13 cellular contexts compared by ENCODE assay signal in the genomic region with DNA sequence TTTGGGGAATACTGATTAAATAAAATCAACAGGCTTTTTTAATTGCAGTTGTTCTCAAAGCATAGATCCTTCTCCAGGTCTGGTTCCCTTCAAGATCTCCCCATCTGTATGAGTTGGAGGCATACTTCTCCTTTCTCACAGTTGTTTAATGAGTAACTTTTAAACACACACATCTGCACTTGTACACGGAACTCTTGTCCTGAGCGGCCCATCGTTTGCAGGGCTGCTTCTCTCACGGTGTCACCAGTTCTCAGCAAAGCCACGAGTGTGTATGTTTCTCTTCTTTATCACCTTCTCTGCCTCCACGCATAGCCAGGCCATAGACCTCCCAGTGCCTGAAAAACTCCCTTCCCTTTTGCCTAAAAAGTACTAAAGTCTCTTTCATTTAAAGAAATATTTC.
DNase-seq lines count a peak whose midpoint lies in the region; ATAC-seq and TF ChIP-seq lines count a peak whose summit lies in the region.
"Had no signal": no experiment of that assay in that cellular context is flagged by ENCODE, and none has a peak within 500 bp of the region (broad histone marks: within the 10 kb centered on the region; RNA-seq: fewer than 3 reads in every experiment).

No MANE protein-coding gene starts in this region.

- H3K36me3 ChIP-seq in mucosa of descending colon (ENCODE audit: low read depth) = no peaks in the 10 kb centered on the region

- in situ Hi-C loops in G401 (cut with HindIII; ENCODE audit: low sequenced_read_pairs) = no loop called here

- peak in 2 of 3 donors; percentile 44 to 58 for DNase-seq in mucosa of descending colon
- DNase-seq in SKM-1 (lab: John Stamatoyannopoulos, UW; ENCODE audit: unreplicated experiment) = no peak
- no peak for DNase-seq in CD1c-positive myeloid dendritic cell (ENCODE audit: extremely low spot score)
- no peak for DNase-seq in GM19240 (ENCODE audit: insufficient read length, low spot score)
- DNase-seq in G401 (ENCODE audit: low spot score) = no peak
- DNase-seq: activated CD4-positive, alpha-beta T cell treated with anti-CD3 and anti-CD28 coated beads, Interleukin-2, amount 50 U/mL, for 1 hour; activated naive CD4-positive, alpha-beta T cell treated with anti-CD3 and anti-CD28 coated beads, Interleukin-2, amount 50 U/mL, for 16 hours; C1 segment of cervical spinal cord; NCI-H524 treated with DMSO at 0.1 percent for 48 hours; right cardiac atrium had no signal

- no peaks in the 10 kb centered on the region for H3K9me3 ChIP-seq in mucosa of descending colon

- TF ChIP-seq CTCF in mucosa of descending colon (IDR thresholded peaks at IDR 0.05) = no peak

- intact Hi-C loops in mucosa of descending colon (cut with DNase I, micrococcal nuclease) = no loop called here

- peaks cover 5% of the 10 kb centered on the region for H3K4me1 ChIP-seq in mucosa of descending colon (ENCODE audit: low read depth)

- ATAC-seq in GM18861 (IDR thresholded peaks at IDR 0.05; ENCODE audit: unreplicated experiment) = peak; percentile 98
- peak; percentile 94 for ATAC-seq in HG02588 (IDR thresholded peaks at IDR 0.05; ENCODE audit: unreplicated experiment)
- ATAC-seq in HG03442 (IDR thresholded peaks at IDR 0.05; ENCODE audit: unreplicated experiment) = peak; percentile 77
- ATAC-seq in mucosa of descending colon = peak; percentile 85
- ATAC-seq: right cardiac atrium had no signal

- no peak overlapping the region for H3K4me3 ChIP-seq in mucosa of descending colon

Comparison
In these comparisons a context has a peak if more than half of its experiments do, and no peak if none do; other contexts are left out.
1. DNase-seq: peak in mucosa of descending colon (2 of 3); none in SKM-1 (single experiment), CD1c-positive myeloid dendritic cell (single experiment), GM19240 (single experiment) and G401 (single experiment).
2. Peak in every context shown above with its lines, with median percentiles within 50 percentile points of each other: ATAC-seq.